In the genomic region with DNA sequence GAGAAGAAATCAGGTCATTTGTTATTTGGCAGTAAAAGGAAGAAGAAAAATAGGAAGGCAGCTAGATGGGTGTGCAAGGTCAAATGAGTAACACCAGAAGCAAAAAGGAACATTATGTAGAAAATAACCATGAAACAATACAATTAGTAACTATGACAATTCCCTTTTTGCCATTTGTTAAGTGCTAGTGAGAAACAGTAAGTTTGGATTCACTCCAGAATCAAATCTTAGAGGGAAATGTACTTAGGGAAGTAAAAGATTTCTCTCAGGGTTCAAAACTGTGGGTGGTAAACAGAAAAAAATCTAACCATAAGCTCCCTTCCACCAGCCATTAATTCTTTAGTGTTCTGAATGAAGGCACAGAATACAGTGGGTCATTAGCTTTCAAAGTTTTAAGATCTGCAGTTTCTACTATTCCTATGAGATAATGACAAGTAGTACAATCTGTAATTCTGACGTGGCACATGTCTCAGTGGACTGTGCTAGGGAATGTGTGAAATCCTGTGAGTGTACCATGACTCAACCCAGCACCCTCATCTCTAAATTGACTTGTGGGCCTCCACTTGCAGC, we compare ENCODE assay signal across 8 cellular contexts. TPM values are rescaled to one million over a fixed set of nuclear protein-coding genes. Genes with fewer than 3 reads are reported as not detected.
DNase-seq lines count a peak whose midpoint lies in the region; ATAC-seq lines count a peak whose summit lies in the region.

No MANE protein-coding gene starts in this region.

- H3K4me3 Mint-ChIP-seq in activated T-cell treated with anti-CD3 and anti-CD28 coated beads, Interleukin-2, amount 50 U/mL, for 24 hours = no peak overlapping the region
- H3K4me3 Mint-ChIP-seq in stimulated activated naive CD8-positive, alpha-beta T cell treated with anti-CD3 and anti-CD28 coated beads, Interleukin-15, Interleukin-2, amounts not matched to agents 100 ng/mL and 50 ng/mL, for 24 hours = peak overlapping the region; percentile 24

- intact Hi-C loops in Right ventricle myocardium superior (cut with DNase I) = no loop called here

- peaks cover 87% of the 10 kb centered on the region for H3K4me1 Mint-ChIP-seq in activated T-cell treated with anti-CD3 and anti-CD28 coated beads, Interleukin-2, amount 50 U/mL, for 24 hours (ENCODE audit: low read depth)
- H3K4me1 Mint-ChIP-seq in stimulated activated naive CD8-positive, alpha-beta T cell treated with anti-CD3 and anti-CD28 coated beads, Interleukin-15, Interleukin-2, amounts not matched to agents 100 ng/mL and 50 ng/mL, for 24 hours (ENCODE audit: low read depth) = peaks cover 91% of the 10 kb centered on the region

- H3K27ac Mint-ChIP-seq in activated T-cell treated with anti-CD3 and anti-CD28 coated beads, Interleukin-2, amount 50 U/mL, for 24 hours = peak overlapping the region; percentile 66
- H3K27ac Mint-ChIP-seq in stimulated activated naive CD8-positive, alpha-beta T cell treated with anti-CD3 and anti-CD28 coated beads, Interleukin-15, Interleukin-2, amounts not matched to agents 100 ng/mL and 50 ng/mL, for 24 hours = peak overlapping the region; percentile 24

- no peaks in the 10 kb centered on the region for H3K27me3 Mint-ChIP-seq in activated T-cell treated with anti-CD3 and anti-CD28 coated beads, Interleukin-2, amount 50 U/mL, for 24 hours
- no peaks in the 10 kb centered on the region for H3K27me3 Mint-ChIP-seq in stimulated activated naive CD8-positive, alpha-beta T cell treated with anti-CD3 and anti-CD28 coated beads, Interleukin-15, Interleukin-2, amounts not matched to agents 100 ng/mL and 50 ng/mL, for 24 hours

- H3K9me3 Mint-ChIP-seq in activated T-cell treated with anti-CD3 and anti-CD28 coated beads, Interleukin-2, amount 50 U/mL, for 24 hours = no peaks in the 10 kb centered on the region
- no peaks in the 10 kb centered on the region for H3K9me3 Mint-ChIP-seq in stimulated activated naive CD8-positive, alpha-beta T cell treated with anti-CD3 and anti-CD28 coated beads, Interleukin-15, Interleukin-2, amounts not matched to agents 100 ng/mL and 50 ng/mL, for 24 hours

- ATAC-seq in Right ventricle myocardium superior (ENCODE audit: poor library complexity) = peak; percentile 74

- H3K36me3 Mint-ChIP-seq in activated T-cell treated with anti-CD3 and anti-CD28 coated beads, Interleukin-2, amount 50 U/mL, for 24 hours (ENCODE audit: low read depth) = peaks cover 3% of the 10 kb centered on the region
- H3K36me3 Mint-ChIP-seq in stimulated activated naive CD8-positive, alpha-beta T cell treated with anti-CD3 and anti-CD28 coated beads, Interleukin-15, Interleukin-2, amounts not matched to agents 100 ng/mL and 50 ng/mL, for 24 hours (ENCODE audit: low read depth) = peaks cover 9% of the 10 kb centered on the region

- DNase-seq in activated T-cell treated with anti-CD3 and anti-CD28 coated beads, Interleukin-2, amount 50 U/mL, for 24 hours = no peak
- DNase-seq in activated T-cell treated with anti-CD3 and anti-CD28 coated beads, Interleukin-2, amount 50 U/mL, for 48 hours = no peak
- DNase-seq in SW 1271 (lab: John Stamatoyannopoulos, UW) (peak; percentile 53 to 81), Right ventricle myocardium superior (no peak), DMS153 (lab: John Stamatoyannopoulos, UW) (no peak), iPS-NIHi7 (ENCODE audit: extremely low spot score) (no peak)
- no peak for DNase-seq in effector CD8-positive, alpha-beta T cell (lab: John Stamatoyannopoulos, UW)

RNA-seq across cellular contexts. Expression of a gene that starts 17.1 kb away (rescaled TPM):
- 31.0 TPM for total RNA-seq in Right ventricle myocardium superior

RNA-seq across cellular contexts. Expression of a gene that starts 57.6 kb away (rescaled TPM):
- 6.6 TPM for total RNA-seq in Right ventricle myocardium superior

Comparison
In these comparisons a context has a peak if more than half of its experiments do, and no peak if none do; other contexts are left out.
1. DNase-seq: peak in SW 1271 (2 of 2); none in activated T-cell treated with anti-CD3 and anti-CD28 coated beads, Interleukin-2, amount 50 U/mL, for 24 hours (single experiment), activated T-cell treated with anti-CD3 and anti-CD28 coated beads, Interleukin-2, amount 50 U/mL, for 48 hours (0 of 2), Right ventricle myocardium superior (single experiment), effector CD8-positive, alpha-beta T cell (single experiment), DMS153 (single experiment) and iPS-NIHi7 (single experiment).